Comparison of ENCODE assay signal across 8 cellular contexts in genomic region chr11:46845440-46845739, GRCh38. TPM values are rescaled to one million over a fixed set of nuclear protein-coding genes. Genes with fewer than 3 reads are reported as not detected.
DNase-seq lines count a peak whose midpoint lies in the region; ATAC-seq and TF ChIP-seq lines count a peak whose summit lies in the region.

No MANE protein-coding gene starts in this region.

- peaks cover 32% of the 10 kb centered on the region; the same call in 1 of the 2 replicates for H3K79me2 ChIP-seq in H9 (ENCODE audit: insufficient read depth, low read length)

- no peak overlapping the region for H3K4ac ChIP-seq in H9 (ENCODE audit: low read depth, low read length)

- no peak overlapping the region for H3K14ac ChIP-seq in H9 (ENCODE audit: insufficient read depth, low read length)

- H2BK5ac ChIP-seq in H9 (ENCODE audit: insufficient read length, low read length), result no peak overlapping the region

- H3K79me1 ChIP-seq in H9 (ENCODE audit: insufficient read depth, low read depth, low read length, poor library complexity, severe bottlenecking), result peaks cover 2% of the 10 kb centered on the region

- H4K8ac ChIP-seq in H9 (replicated peaks; ENCODE audit: insufficient read length, low read depth, low read length), result no peak overlapping the region

- H3K23me2 ChIP-seq in H9 (ENCODE audit: insufficient read length, low read depth, low read length, poor library complexity, severe bottlenecking), result no peaks in the 10 kb centered on the region

- H3K36me3 ChIP-seq in adrenal gland (replicated peaks in 1 of 2) (no peaks in the 10 kb centered on the region), lung (ENCODE audit: control insufficient read depth in 2 of 2, insufficient read depth in 2 of 2, low read length in 2 of 2) (peaks cover 0 to 3% of the 10 kb centered on the region in 2 donors), upper lobe of right lung (no peaks in the 10 kb centered on the region)

- H2BK120ac ChIP-seq in H9 (ENCODE audit: low read depth, low read length, poor library complexity, severe bottlenecking), result no peak overlapping the region

- H3K27me3 ChIP-seq in H9 (ENCODE audit: insufficient read depth, low read length), result no peaks in the 10 kb centered on the region
- H3K27me3 ChIP-seq in adrenal gland, result no peaks in the 10 kb centered on the region
- no peaks in the 10 kb centered on the region for H3K27me3 ChIP-seq in lung (ENCODE audit: control insufficient read depth, insufficient read depth)
- H3K27me3 ChIP-seq in upper lobe of right lung, result no peaks in the 10 kb centered on the region

- H3K9me3 ChIP-seq in H9 (ENCODE audit: control insufficient read depth, low read depth, low read length) (no peaks in the 10 kb centered on the region), adrenal gland (replicated peaks in 1 of 3) (no peaks in the 10 kb centered on the region), lung (ENCODE audit: control insufficient read depth in 2 of 2, insufficient read depth in 1 of 2, low read length in 1 of 2) (no peaks in the 10 kb centered on the region), upper lobe of right lung (no peaks in the 10 kb centered on the region)

- H3K9me3 Mint-ChIP-seq in H9, result peaks cover 2 to 9% of the 10 kb centered on the region in 2 experiments; a peak in 3 of 5 replicates

- H3K27ac ChIP-seq in H9 (ENCODE audit: insufficient read length, low read depth, low read length), result no peak overlapping the region
- H3K27ac ChIP-seq in adrenal gland, result peak overlapping the region in 4 of 5 donors; percentile 61 to 96 (median 84)
- H3K27ac ChIP-seq in lung (ENCODE audit: low read depth in 1 of 2, low read length in 1 of 2), result peak overlapping the region; percentile 85 to 92
- peak overlapping the region; percentile 86 for H3K27ac ChIP-seq in upper lobe of right lung

- WGBS in H9 (ENCODE audit: extremely low coverage, insufficient read length, low lambda C conversion rate), result no CpG with 5 or more reads among the region's 12 CpGs
- WGBS in adrenal gland, 4 donors, result 0 to 2% (median 1%) methylated on average over 11 to 12 of the region's 12 CpGs
- WGBS in lung, 2 donors, result 1% methylated on average over 12 of the region's 12 CpGs

- H3K18ac ChIP-seq in H9 (ENCODE audit: insufficient read length, low read depth, low read length), result no peak overlapping the region

- no peak overlapping the region for H4K5ac ChIP-seq in H9 (ENCODE audit: insufficient read length, low read depth, low read length)

- TF ChIP-seq POLR2A in adrenal gland (IDR thresholded peaks at IDR 0.05), result no peak

- no peak overlapping the region for H2BK15ac ChIP-seq in H9 (ENCODE audit: low read depth, low read length)

- intact Hi-C loops in adrenal gland (cut with DNase I) (no loop called here), upper lobe of right lung (cut with DNase I) (no loop called here)

- DNase-seq in AG09309 (ENCODE audit: low read depth) (no peak), H9 (no peak), adrenal gland (no peak), lung (ENCODE audit: low spot score) (no peak), upper lobe of right lung (no peak), NCI-H1694 (lab: John Stamatoyannopoulos, UW) (no peak), activated gamma-delta T cell (lab: John Stamatoyannopoulos, UW) (no peak)

- H3K27me3 Mint-ChIP-seq in H9 (ENCODE audit: low read depth), result peaks cover 6% of the 10 kb centered on the region; the same call in 1 of the 2 replicates

- H3K4me1 ChIP-seq in H9 (ENCODE audit: insufficient read depth, low read length), result no peaks in the 10 kb centered on the region
- peaks cover 10 to 19% of the 10 kb centered on the region in 2 donors for H3K4me1 ChIP-seq in adrenal gland (replicated peaks in 1 of 2)
- H3K4me1 ChIP-seq in lung (ENCODE audit: control insufficient read depth in 2 of 2, insufficient read depth in 2 of 2, low read length in 2 of 2), result peaks cover 0 to 12% of the 10 kb centered on the region in 2 donors
- H3K4me1 ChIP-seq in upper lobe of right lung, result peaks cover 13% of the 10 kb centered on the region

- H2AK5ac ChIP-seq in H9 (ENCODE audit: insufficient read length, low read length), result no peak overlapping the region

- peak overlapping the region; percentile 83 to 91 for H3K4me3 Mint-ChIP-seq in H9

- peak overlapping the region; percentile 36 for H3K9ac ChIP-seq in H9 (ENCODE audit: extremely low read depth, insufficient read length, low read length)

- H3K4me1 Mint-ChIP-seq in H9, result peaks cover 28 to 37% of the 10 kb centered on the region in 2 experiments

- H4K91ac ChIP-seq in H9 (ENCODE audit: insufficient read length, low read depth, low read length), result no peak overlapping the region

- no peak overlapping the region for H2BK12ac ChIP-seq in H9 (ENCODE audit: insufficient read length, low read depth, low read length)

- no peak overlapping the region for H3T11ph ChIP-seq in H9 (ENCODE audit: low read length)

- no peak overlapping the region for H3K56ac ChIP-seq in H9 (ENCODE audit: insufficient read length, low read depth, low read length)

- H3K4me3 ChIP-seq in AG09309 (ENCODE audit: control insufficient read depth, low read depth, low read length) (peak overlapping the region; percentile 85), adrenal gland (peak overlapping the region in 3 of 4 donors; percentile 58 to 100 (median 83)), lung (peak overlapping the region; percentile 89), upper lobe of right lung (peak overlapping the region; percentile 83)

- H3K27ac Mint-ChIP-seq in H9, result peak overlapping the region; percentile 3 to 86 (median 10)

- H2AFZ ChIP-seq in H9 (ENCODE audit: low read length), result no peak overlapping the region

- peaks cover 6 to 21% (median 20%) of the 10 kb centered on the region in 3 experiments; a peak in 6 of 7 replicates for H3K36me3 Mint-ChIP-seq in H9 (ENCODE audit: insufficient read depth in 1 of 3, low read depth in 3 of 3)

- H4K20me1 ChIP-seq in H9 (ENCODE audit: control insufficient read depth, insufficient read depth, insufficient read length), result no peaks in the 10 kb centered on the region

- H3K4me2 ChIP-seq in H9 (ENCODE audit: insufficient read depth, insufficient read length, low read length), result peak overlapping the region; percentile 54

- ATAC-seq in lung (ENCODE audit: insufficient read depth, low FRiP score) (no peak), upper lobe of right lung (no peak), GM18861 (IDR thresholded peaks at IDR 0.05; ENCODE audit: unreplicated experiment) (no peak)

- TF ChIP-seq CTCF in AG09309 (IDR thresholded peaks at IDR 0.05; ENCODE audit: control insufficient read depth, insufficient read depth, low read depth, low read length, missing control alignments) (no peak), H9 (conservative IDR thresholded peaks at IDR 0.05) (no peak), adrenal gland (IDR thresholded peaks at IDR 0.05) (no peak), lung (IDR thresholded peaks at IDR 0.05; ENCODE audit: control extremely low read depth, extremely low read depth) (no peak), upper lobe of right lung (IDR thresholded peaks at IDR 0.05) (no peak)

- H2BK20ac ChIP-seq in H9 (ENCODE audit: low read depth, low read length, poor library complexity, severe bottlenecking), result no peak overlapping the region

- H3K23ac ChIP-seq in H9 (ENCODE audit: insufficient read length, low read depth, low read length), result no peak overlapping the region

RNA-seq across cellular contexts. Expression of gene CKAP5, which starts 0.7 kb away (rescaled TPM):
- total RNA-seq in H9 (2021) (172 and 190 TPM in 2 replicates), adrenal gland (100 to 1,000 TPM in 4 of 8 donors, 10 to 100 TPM in 4; 71.4 to 174 (median 98.5) TPM), lung (10 to 100 TPM; 50.0 to 76.7 TPM), upper lobe of right lung (56.3 TPM)
- polyA plus RNA-seq in adrenal gland (10 to 100 TPM; 18.0 to 99.7 (median 18.2) TPM), lung (10 to 100 TPM in 1 of 2 donors, 1 to 10 TPM in 1; 5.7 to 14.4 TPM)
